Comparison of ENCODE assay signal across 9 cellular contexts in genomic region chr19:10962863-10963262, GRCh38. TPM values are rescaled to one million over a fixed set of nuclear protein-coding genes. Genes with fewer than 3 reads are reported as not detected.
DNase-seq lines count a peak whose midpoint lies in the region; ATAC-seq and TF ChIP-seq lines count a peak whose summit lies in the region.
"Had no signal": no experiment of that assay in that cellular context is flagged by ENCODE, and none has a peak within 500 bp of the region (broad histone marks: within the 10 kb centered on the region; RNA-seq: fewer than 3 reads in every experiment).

No MANE protein-coding gene starts in this region.

- H3K27ac Mint-ChIP-seq in CD4-positive, alpha-beta memory T cell = peak overlapping the region in 6 of 7 donors; percentile 48 to 93 (median 92)
- peak overlapping the region; percentile 63 to 99 (median 95) for H3K27ac Mint-ChIP-seq in IgD-negative memory B cell
- peak overlapping the region; percentile 69 to 95 for H3K27ac Mint-ChIP-seq in natural killer cell

- H3K4me1 ChIP-seq in CD4-positive, alpha-beta memory T cell (ENCODE audit: insufficient read depth, low read length) = peaks cover 31% of the 10 kb centered on the region

- H3K4me1 Mint-ChIP-seq in CD4-positive, alpha-beta memory T cell = peaks cover 26 to 57% (median 43%) of the 10 kb centered on the region in 4 donors
- H3K4me1 Mint-ChIP-seq in IgD-negative memory B cell (peaks cover 24 to 30% (median 28%) of the 10 kb centered on the region in 3 donors), natural killer cell (peaks cover 40 to 41% of the 10 kb centered on the region in 2 donors)

- H3K9me3 Mint-ChIP-seq in CD4-positive, alpha-beta memory T cell = peaks cover 0 to 2% (median 0%) of the 10 kb centered on the region in 8 donors
- H3K9me3 Mint-ChIP-seq in IgD-negative memory B cell = no peaks in the 10 kb centered on the region
- no peaks in the 10 kb centered on the region for H3K9me3 Mint-ChIP-seq in natural killer cell

- peak overlapping the region in 7 of 8 donors; percentile 36 to 94 (median 92) for H3K4me3 Mint-ChIP-seq in CD4-positive, alpha-beta memory T cell
- H3K4me3 Mint-ChIP-seq in IgD-negative memory B cell (peak overlapping the region in 3 of 4 donors; percentile 62 to 96 (median 78)), natural killer cell (peak overlapping the region; percentile 56)

- peak overlapping the region; percentile 39 for H3K27ac ChIP-seq in CD4-positive, alpha-beta memory T cell (ENCODE audit: low read depth, low read length)

- in situ Hi-C loops in astrocyte of the cerebellum (cut with HindIII; ENCODE audit: low sequenced_read_pairs) = loop anchor here (5.0 to 10.0 kb wide), 2 partner anchors 62 to 99 kb away; no protein-coding TSS in a partner anchor

- intact Hi-C loops in CD4-positive, alpha-beta memory T cell (cut with micrococcal nuclease) = loop anchor here (5.0 kb wide), 1 partner anchor 36 kb away; the partner anchor contains the start of genes TIMM29 and YIPF2
- intact Hi-C loops in natural killer cell (cut with micrococcal nuclease) = no loop called here
- intact Hi-C loops in Right ventricle myocardium superior (cut with DNase I) = no loop called here

- H3K27me3 ChIP-seq in CD4-positive, alpha-beta memory T cell (ENCODE audit: insufficient read depth, low read length) = no peaks in the 10 kb centered on the region
- H3K27me3 ChIP-seq: right atrium auricular region had no signal

- no peak for DNase-seq in CD4-positive, alpha-beta memory T cell
- DNase-seq in astrocyte of the cerebellum (ENCODE audit: low read depth) (no peak), natural killer cell (no peak), Right ventricle myocardium superior (no peak)

- H3K9me3 ChIP-seq in CD4-positive, alpha-beta memory T cell (ENCODE audit: control insufficient read depth in 1 of 2, low read length in 2 of 2) = no peaks in the 10 kb centered on the region
- H3K9me3 ChIP-seq: right atrium auricular region had no signal

- CTCF ChIA-PET in CD4-positive, alpha-beta memory T cell (lab: Charles Lee; ENCODE audit: partially characterized antibody) = interaction anchor here (0.6 kb wide), 1 partner anchor 26 kb away, joined by 3 read pairs; no protein-coding TSS in a partner anchor

- ATAC-seq in natural killer cell = no peak
- no peak for ATAC-seq in HG02884 (IDR thresholded peaks at IDR 0.05; ENCODE audit: unreplicated experiment)
- no peak for ATAC-seq in HG03280 (IDR thresholded peaks at IDR 0.05; ENCODE audit: unreplicated experiment)
- no peak for ATAC-seq in Right ventricle myocardium superior (ENCODE audit: poor library complexity)
- no peak for ATAC-seq in GM21619 (IDR thresholded peaks at IDR 0.05; ENCODE audit: unreplicated experiment)

- no peaks in the 10 kb centered on the region for H3K36me3 ChIP-seq in CD4-positive, alpha-beta memory T cell (ENCODE audit: insufficient read depth, low read length)
- H3K36me3 ChIP-seq: right atrium auricular region had no signal

- POLR2A ChIA-PET in CD4-positive, alpha-beta memory T cell (lab: Charles Lee; ENCODE audit: partially characterized antibody) = no interaction called here

- no peaks in the 10 kb centered on the region for H3K27me3 Mint-ChIP-seq in CD4-positive, alpha-beta memory T cell
- H3K27me3 Mint-ChIP-seq in IgD-negative memory B cell (no peaks in the 10 kb centered on the region), natural killer cell (ENCODE audit: low read depth in 2 of 2) (no peaks in the 10 kb centered on the region)

- TF ChIP-seq CTCF in astrocyte of the cerebellum (IDR thresholded peaks at IDR 0.05; ENCODE audit: low read depth, low read length, missing control alignments) (no peak), natural killer cell (IDR thresholded peaks at IDR 0.05) (no peak)

- peaks cover 3 to 9% of the 10 kb centered on the region in 2 donors for H3K36me3 Mint-ChIP-seq in CD4-positive, alpha-beta memory T cell
- peaks cover 2% of the 10 kb centered on the region for H3K36me3 Mint-ChIP-seq in IgD-negative memory B cell
- no peaks in the 10 kb centered on the region for H3K36me3 Mint-ChIP-seq in natural killer cell

- no peak overlapping the region for H3K4me3 ChIP-seq in CD4-positive, alpha-beta memory T cell (ENCODE audit: low read length in 2 of 2)
- peak overlapping the region; percentile 87 for H3K4me3 ChIP-seq in astrocyte of the cerebellum (ENCODE audit: low read depth, low read length)

RNA-seq across cellular contexts. Expression of gene SMARCA4, which starts 2.0 kb away (rescaled TPM):
- total RNA-seq in CD4-positive, alpha-beta memory T cell = 100 to 1,000 TPM in 1 of 2 experiments, 10 to 100 TPM in 1; 94.2 to 118 TPM
- 10 to 100 TPM in 1 of 2 donors, 1 to 10 TPM in 1; 2.1 to 42.0 TPM for polyA plus RNA-seq in CD4-positive, alpha-beta memory T cell
- polyA plus RNA-seq in IgD-negative memory B cell = 18.5 TPM
- total RNA-seq in natural killer cell (10 to 100 TPM; 85.4 to 96.1 (median 93.6) TPM), Right ventricle myocardium superior (34.7 TPM)

RNA-seq across cellular contexts. Expression of gene TIMM29, which starts 34.3 kb away (rescaled TPM):
- 10 to 100 TPM; 39.6 to 40.9 TPM for total RNA-seq in CD4-positive, alpha-beta memory T cell
- polyA plus RNA-seq in CD4-positive, alpha-beta memory T cell = 10 to 100 TPM; 17.7 to 34.6 TPM
- 31.1 TPM for polyA plus RNA-seq in IgD-negative memory B cell
- total RNA-seq in natural killer cell = 10 to 100 TPM; 20.7 to 30.9 (median 24.1) TPM
- total RNA-seq in Right ventricle myocardium superior = 11.8 TPM

RNA-seq across cellular contexts. Expression of gene YIPF2, which starts 34.4 kb away (rescaled TPM):
- 10 to 100 TPM; 29.6 TPM for total RNA-seq in CD4-positive, alpha-beta memory T cell
- polyA plus RNA-seq in CD4-positive, alpha-beta memory T cell = 10 to 100 TPM; 12.2 to 14.0 TPM
- polyA plus RNA-seq in IgD-negative memory B cell = 10.2 TPM
- total RNA-seq in natural killer cell (10 to 100 TPM; 26.4 to 27.8 (median 27.2) TPM), Right ventricle myocardium superior (13.7 TPM)
